Comparison of ENCODE assay signal across 1 cellular context in the genomic region with DNA sequence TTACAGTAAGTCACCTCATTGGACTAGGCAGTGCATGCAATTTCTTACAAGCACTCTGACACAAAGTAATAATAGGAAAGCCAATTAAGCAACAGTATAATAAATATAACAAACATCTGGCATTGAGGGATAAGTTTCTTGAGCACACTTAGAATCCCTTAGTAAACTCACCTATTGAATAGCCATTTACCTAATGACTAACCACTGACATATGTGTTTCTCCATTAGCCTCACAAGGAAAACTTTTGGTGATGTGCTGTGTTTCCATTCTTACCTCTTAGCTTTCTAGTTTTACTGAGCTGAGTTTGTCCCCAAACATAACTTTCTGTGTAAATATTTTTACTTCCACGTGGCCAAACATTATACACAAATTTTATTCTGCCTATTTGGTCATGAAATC.
TF ChIP-seq lines count a peak whose summit lies in the region.

No MANE protein-coding gene starts in this region.

TF ChIP-seq in SK-N-SH, 30 proteins besides CTCF, POLR2A, EP300 and RAD21 (continued from another document):
- no peak for TF ChIP-seq IRF3 (IDR thresholded peaks at IDR 0.05; ENCODE audit: low read depth, low read length)
- no peak for TF ChIP-seq USF2 (IDR thresholded peaks at IDR 0.05; ENCODE audit: borderline replicate concordance, low read depth, low read length)
- no peak for TF ChIP-seq NRF1 (IDR thresholded peaks at IDR 0.05; ENCODE audit: low read depth, low read length)
- no peak for TF ChIP-seq TAF1 (IDR thresholded peaks at IDR 0.05; ENCODE audit: borderline replicate concordance, low read depth, low read length)
TF ChIP-seq in SK-N-SH: peak in this region for 0.
